Comparison of ENCODE assay signal across 8 cellular contexts in genomic region chr12:46368684-46369083, GRCh38. TPM values are rescaled to one million over a fixed set of nuclear protein-coding genes. Genes with fewer than 3 reads are reported as not detected.
DNase-seq lines count a peak whose midpoint lies in the region; ATAC-seq and TF ChIP-seq lines count a peak whose summit lies in the region.

No MANE protein-coding gene starts in this region.

- H3K4me1 ChIP-seq in SK-N-SH (ENCODE audit: control insufficient read depth in 1 of 2, insufficient read depth in 2 of 2, low read depth in 1 of 2, low read length in 1 of 2) (peaks cover 15 to 45% of the 10 kb centered on the region in 2 experiments; a peak in 3 of 4 replicates), adipocyte (ENCODE audit: control insufficient read depth, insufficient read depth, low read length) (peaks cover 54% of the 10 kb centered on the region), stomach (peaks cover 54 to 74% (median 68%) of the 10 kb centered on the region in 4 donors)

- H2AFZ ChIP-seq in SK-N-SH (ENCODE audit: low read depth): no peak overlapping the region

- no peaks in the 10 kb centered on the region for H3K9me2 ChIP-seq in SK-N-SH

- TF ChIP-seq EP300 in SK-N-SH (IDR thresholded peaks at IDR 0.05; ENCODE audit: borderline replicate concordance in 1 of 2, low read depth in 1 of 2, low read length in 1 of 2) (no peak), stomach (IDR thresholded peaks at IDR 0.05) (no peak)

- H3K27ac ChIP-seq in SK-N-SH (ENCODE audit: low read depth in 2 of 2, low read length in 1 of 2): peak overlapping the region in 1 of 2 experiments; percentile 94; a peak in 2 of 4 replicates
- peak overlapping the region in 4 of 5 donors; percentile 99 to 100 (median 99) for H3K27ac ChIP-seq in stomach

- 63% methylated on average over 1 of the region's 1 CpG for WGBS in SK-N-SH (ENCODE audit: low lambda C conversion rate)
- WGBS in stomach, 5 donors: 18 to 26% (median 20%) methylated on average over 1 of the region's 1 CpG

- H3K79me2 ChIP-seq in SK-N-SH (ENCODE audit: insufficient read depth): peaks cover 83% of the 10 kb centered on the region

- H3K36me3 ChIP-seq in SK-N-SH (replicated peaks in 1 of 2; ENCODE audit: control insufficient read depth in 1 of 2, insufficient read depth in 2 of 2, low read length in 1 of 2): peaks cover 74% of the 10 kb centered on the region in 2 experiments
- peaks cover 75% of the 10 kb centered on the region for H3K36me3 ChIP-seq in adipocyte (ENCODE audit: control insufficient read depth, insufficient read depth, low read length, severe bottlenecking)
- peaks cover 66 to 75% (median 75%) of the 10 kb centered on the region in 4 donors for H3K36me3 ChIP-seq in stomach

- peaks cover 21 to 38% (median 29%) of the 10 kb centered on the region in 3 donors for H3K27me3 Mint-ChIP-seq in immature natural killer cell (ENCODE audit: low read depth in 3 of 3)

- TF ChIP-seq CTCF in SK-N-SH (IDR thresholded peaks at IDR 0.05) (no peak), stomach (IDR thresholded peaks at IDR 0.05) (no peak), GM13977 (IDR thresholded peaks at IDR 0.05; ENCODE audit: extremely low read depth, insufficient read depth, missing control alignments) (no peak), GM13976 (IDR thresholded peaks at IDR 0.05; ENCODE audit: borderline replicate concordance, control extremely low read depth, extremely low read depth, insufficient read depth, missing control alignments) (no peak)

- peak overlapping the region; percentile 86 for H3K4me2 ChIP-seq in SK-N-SH

- H3K27me3 ChIP-seq in SK-N-SH (ENCODE audit: insufficient read depth) (no peaks in the 10 kb centered on the region), adipocyte (replicated peaks; ENCODE audit: control insufficient read depth, insufficient read depth, low read length) (no peaks in the 10 kb centered on the region), stomach (no peaks in the 10 kb centered on the region)

- intact Hi-C loops in stomach (cut with DNase I; ENCODE audit: low total_unique reads): no loop called here

- peak overlapping the region; percentile 98 to 100 (median 99) for H3K4me3 Mint-ChIP-seq in immature natural killer cell

- CTCF ChIA-PET in SK-N-SH (lab: Yijun Ruan, JAX): interaction anchor here (1.6 to 2.2 kb wide), 2 partner anchors 215 to 293 kb away, joined by 5 read pairs; no protein-coding TSS in a partner anchor

- TF ChIP-seq POLR2A in stomach (IDR thresholded peaks at IDR 0.05): no peak

- in situ Hi-C loops in GM13977 (cut with MboI; ENCODE audit: low pct_unique_long_range_greater_than_20kb, low sequenced_read_pairs, unreplicated experiment) (loop anchor here (25.0 kb wide), 1 partner anchor 294 kb away; no protein-coding TSS in a partner anchor), GM13976 (cut with MboI; ENCODE audit: low sequenced_read_pairs, unreplicated experiment) (loop anchor here (25.0 kb wide), 1 partner anchor 206 kb away; no protein-coding TSS in a partner anchor)

- H3F3A ChIP-seq in SK-N-SH (replicated peaks; ENCODE audit: insufficient read depth): peaks cover 80% of the 10 kb centered on the region

- H3K9me3 ChIP-seq in SK-N-SH (no peaks in the 10 kb centered on the region), adipocyte (ENCODE audit: control insufficient read depth, low read length) (no peaks in the 10 kb centered on the region), stomach (no peaks in the 10 kb centered on the region)

- peaks cover 73 to 85% of the 10 kb centered on the region in 2 donors for H3K4me1 Mint-ChIP-seq in immature natural killer cell

- H3K9me3 Mint-ChIP-seq in immature natural killer cell: no peaks in the 10 kb centered on the region

- H3K36me3 Mint-ChIP-seq in immature natural killer cell: peaks cover 15 to 61% (median 42%) of the 10 kb centered on the region in 3 donors

- no peak for TF ChIP-seq RAD21 in SK-N-SH (IDR thresholded peaks at IDR 0.05; ENCODE audit: low read length)

- H4K20me1 ChIP-seq in SK-N-SH (ENCODE audit: insufficient read depth): peaks cover 87% of the 10 kb centered on the region

- POLR2A ChIA-PET in SK-N-SH (lab: Yijun Ruan, JAX): no interaction called here

- peak overlapping the region; percentile 70 to 82; a peak in 3 of 4 replicates for H3K4me3 ChIP-seq in SK-N-SH (ENCODE audit: low read depth in 2 of 2, low read length in 1 of 2)
- peak overlapping the region; percentile 97 for H3K4me3 ChIP-seq in adipocyte (ENCODE audit: low read length)
- H3K4me3 ChIP-seq in stomach: peak overlapping the region; percentile 94 to 100 (median 96)

- DNase-seq in SK-N-SH (no peak), adipocyte (ENCODE audit: low read depth) (peak; percentile 20), immature natural killer cell (no peak), stomach (no peak), kidney glomerular epithelial cell (lab: John Stamatoyannopoulos, UW) (no peak), GM13977 (ENCODE audit: low spot score) (no peak), GM13976 (ENCODE audit: low spot score) (no peak)

- H3K9ac ChIP-seq in SK-N-SH (peak overlapping the region; percentile 100), adipocyte (ENCODE audit: low read length) (peak overlapping the region; percentile 99)

- ATAC-seq in SK-N-SH treated with all-trans-retinoic acid at 6 μM for 48 hours: no peak

- peak overlapping the region; percentile 67 to 99 (median 98) for H3K27ac Mint-ChIP-seq in immature natural killer cell

TF ChIP-seq in SK-N-SH, 30 proteins besides CTCF, POLR2A, EP300 and RAD21 (continues in another document):
- TF ChIP-seq YY1 (IDR thresholded peaks at IDR 0.05; ENCODE audit: low read depth) (no peak), ELF1 (IDR thresholded peaks at IDR 0.05) (no peak), NRF1 (IDR thresholded peaks at IDR 0.05; ENCODE audit: low read depth, low read length) (no peak), PBX3 (IDR thresholded peaks at IDR 0.05) (no peak), FOXM1 (IDR thresholded peaks at IDR 0.05; ENCODE audit: low read depth) (no peak), GABPA (IDR thresholded peaks at IDR 0.05; ENCODE audit: low read depth) (no peak), MEF2A (IDR thresholded peaks at IDR 0.05; ENCODE audit: borderline replicate concordance, low read depth) (no peak), MAX (IDR thresholded peaks at IDR 0.05; ENCODE audit: low read depth) (no peak)

TF ChIP-seq in SK-N-SH treated with all-trans-retinoic acid at 6 μM for 48 hours, 23 proteins besides CTCF, POLR2A, EP300 and RAD21:
- TF ChIP-seq ZNF565 (CRISPR knock-in tag; conservative IDR thresholded peaks at IDR 0.05; ENCODE audit: low read depth) (no peak), ZFP30 (CRISPR knock-in tag; IDR thresholded peaks at IDR 0.05) (no peak), CREB5 (CRISPR knock-in tag; IDR thresholded peaks at IDR 0.05; ENCODE audit: low read depth) (no peak), ZC3H10 (CRISPR knock-in tag; IDR thresholded peaks at IDR 0.05) (no peak), ESRRG (CRISPR knock-in tag; IDR thresholded peaks at IDR 0.05) (no peak), CSRNP3 (CRISPR knock-in tag; IDR thresholded peaks at IDR 0.05) (no peak), RARB (CRISPR knock-in tag; IDR thresholded peaks at IDR 0.05) (no peak), SNAI2 (CRISPR knock-in tag; IDR thresholded peaks at IDR 0.05) (no peak), POU6F1 (CRISPR knock-in tag; IDR thresholded peaks at IDR 0.05; ENCODE audit: borderline replicate concordance, low read depth) (no peak)

RNA-seq across cellular contexts. Expression of gene SLC38A2, which starts 3.9 kb away (rescaled TPM):
- polyA plus RNA-seq in SK-N-SH (2012; rRNA removed) (135 and 191 TPM in 2 replicates), immature natural killer cell (100 to 1,000 TPM in 1 of 3 donors, 10 to 100 TPM in 2; 52.6 to 116 (median 92.7) TPM), stomach (10 to 100 TPM; 26.6 to 88.6 (median 27.2) TPM)
- 133 and 142 TPM in 2 replicates for polyA plus RNA-seq in SK-N-SH (2012; cell fraction: cytosol; rRNA removed)
- 395 and 464 TPM in 2 replicates for polyA plus RNA-seq in SK-N-SH (2012; cell fraction: nucleus; rRNA removed)
- total RNA-seq in stomach: 100 to 1,000 TPM; 141 to 716 (median 250) TPM
